ENCODE assay signal across 10 cellular contexts in genomic region chr5:171162602-171163001, GRCh38.
DNase-seq lines count a peak whose midpoint lies in the region; ATAC-seq and TF ChIP-seq lines count a peak whose summit lies in the region.
"Had no signal": no experiment of that assay in that cellular context is flagged by ENCODE, and none has a peak within 500 bp of the region (broad histone marks: within the 10 kb centered on the region; RNA-seq: fewer than 3 reads in every experiment).

No MANE protein-coding gene starts in this region.

- H3K9me3 ChIP-seq in RWPE2 (ENCODE audit: severe bottlenecking) = no peaks in the 10 kb centered on the region
- H3K9me3 ChIP-seq: BLaER1 treated with 17β-estradiol and CSF1 and Interleukin-3, amounts not matched to agents 10 nM and 100 nM had no signal

- no peak overlapping the region for H3K27ac ChIP-seq in RWPE2 (ENCODE audit: poor library complexity, severe bottlenecking)
- H3K27ac ChIP-seq: BLaER1 treated with 17β-estradiol and CSF1 and Interleukin-3, amounts not matched to agents 10 nM and 100 nM had no signal

- H3K4me1 ChIP-seq in RWPE2 (ENCODE audit: insufficient read depth, poor library complexity, severe bottlenecking) = no peaks in the 10 kb centered on the region

- H3K27me3 ChIP-seq in RWPE2 (ENCODE audit: insufficient read depth, poor library complexity, severe bottlenecking) = no peaks in the 10 kb centered on the region
- H3K27me3 ChIP-seq: BLaER1 treated with 17β-estradiol and CSF1 and Interleukin-3, amounts not matched to agents 10 nM and 100 nM had no signal

- no peaks in the 10 kb centered on the region for H3K36me3 ChIP-seq in RWPE2 (ENCODE audit: low read depth)
- H3K36me3 ChIP-seq: BLaER1 treated with 17β-estradiol and CSF1 and Interleukin-3, amounts not matched to agents 10 nM and 100 nM had no signal

- peak; percentile 60 for ATAC-seq in HG02642 (IDR thresholded peaks at IDR 0.05; ENCODE audit: poor library complexity, unreplicated experiment)
- peak; percentile 72 for ATAC-seq in RWPE2 (ENCODE audit: low read depth)
- ATAC-seq in HG03460 (IDR thresholded peaks at IDR 0.05; ENCODE audit: unreplicated experiment) = no peak
- no peak for ATAC-seq in GM18873 (IDR thresholded peaks at IDR 0.05; ENCODE audit: low FRiP score, unreplicated experiment)
- no peak for ATAC-seq in GM21717 (IDR thresholded peaks at IDR 0.05; ENCODE audit: unreplicated experiment)

- TF ChIP-seq CTCF in RWPE2 (IDR thresholded peaks at IDR 0.05; ENCODE audit: poor library complexity, severe bottlenecking) = peak; percentile 41

- peak; percentile 47 to 78 for DNase-seq in NCI-H2081 (lab: John Stamatoyannopoulos, UW)
- DNase-seq in NCI-H2081 treated with DMSO at 0.1 percent for 48 hours (lab: John Stamatoyannopoulos, UW) = no peak
- no peak for DNase-seq in RWPE2 (ENCODE audit: low spot score)
- DNase-seq in kidney glomerular epithelial cell (lab: John Stamatoyannopoulos, UW) = peak; percentile 3
- DNase-seq: natural killer cell had no signal

- no peak overlapping the region for H3K4me3 ChIP-seq in RWPE2 (ENCODE audit: severe bottlenecking)
- H3K4me3 ChIP-seq: BLaER1 treated with 17β-estradiol and CSF1 and Interleukin-3, amounts not matched to agents 10 nM and 100 nM had no signal

Comparison
In these comparisons a context has a peak if more than half of its experiments do, and no peak if none do; other contexts are left out.
1. DNase-seq: peak in NCI-H2081 (2 of 2) and kidney glomerular epithelial cell (single experiment); none in NCI-H2081 treated with DMSO at 0.1 percent for 48 hours (single experiment) and RWPE2 (single experiment).
2. ATAC-seq: peak in HG02642 (single experiment) and RWPE2 (single experiment); none in HG03460 (single experiment), GM18873 (single experiment) and GM21717 (single experiment).